ENCODE assay signal across 8 cellular contexts in the genomic region with DNA sequence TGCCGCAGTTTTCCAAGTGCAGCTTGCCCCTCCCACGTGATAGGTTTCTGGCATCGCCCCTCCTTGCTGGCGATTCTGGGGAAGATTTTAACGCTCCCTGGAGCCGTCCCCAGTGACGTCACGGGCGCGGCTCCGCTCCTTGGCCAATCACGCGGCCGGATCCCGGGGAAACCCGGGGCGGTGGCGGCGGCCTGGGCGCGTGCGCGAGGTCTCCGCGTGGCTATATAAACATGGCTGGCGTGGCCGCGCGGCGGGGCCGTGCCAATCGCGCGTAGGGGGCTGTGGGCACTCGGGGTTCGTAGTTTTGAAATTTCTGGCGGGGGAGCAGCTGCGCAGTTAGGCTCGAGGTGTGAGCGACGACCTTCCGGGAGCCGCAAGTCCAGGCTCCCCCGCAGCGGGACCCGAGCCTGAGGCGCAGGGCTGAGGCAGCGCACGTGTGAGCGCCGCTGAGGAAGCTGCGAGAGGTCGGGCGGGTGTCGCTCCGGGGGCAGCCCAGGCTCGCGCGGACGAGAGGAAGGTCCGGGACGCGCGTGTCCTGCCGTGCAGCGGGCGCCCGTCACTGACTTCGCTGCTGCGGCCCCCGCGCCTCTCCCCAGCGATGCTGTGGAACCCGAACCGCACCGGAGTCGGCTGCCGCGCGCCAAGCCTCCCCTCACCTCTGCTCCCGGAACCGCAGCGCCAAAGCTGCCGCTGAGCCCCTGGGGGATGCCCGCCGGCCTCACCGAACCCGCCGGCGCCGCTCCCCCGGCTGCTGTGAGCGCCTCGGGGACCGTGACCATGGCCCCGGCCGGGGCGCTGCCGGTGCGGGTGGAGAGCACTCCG. TPM values are rescaled to one million over a fixed set of nuclear protein-coding genes. Genes with fewer than 3 reads are reported as not detected.
DNase-seq lines count a peak whose midpoint lies in the region; ATAC-seq and TF ChIP-seq lines count a peak whose summit lies in the region.

Gene TAF4B, plus strand, starts transcription at position 217 of the 822 bp plus-strand sequence. Its CDS starts 489 bp downstream, at position 706.

- H3K4me2 ChIP-seq in IMR-90 (ENCODE audit: low read depth, low read length) (peak within 1 kb of the TSS; percentile 81), PC-9 (peak within 1 kb of the TSS; percentile 84)

- H3K79me1 ChIP-seq in IMR-90 (ENCODE audit: low read depth in 1 of 2, low read length in 2 of 2) = no peaks in the 10 kb centered on the region

- no peak for TF ChIP-seq CTCF in IMR-90 (conservative IDR thresholded peaks at IDR 0.05; ENCODE audit: low read depth, low read length)
- TF ChIP-seq CTCF in PC-9 (conservative IDR thresholded peaks at IDR 0.05) = no peak

- H4K5ac ChIP-seq in IMR-90 (ENCODE audit: low read depth, low read length) = no peak within 1 kb of the TSS

- no peak within 1 kb of the TSS for H4K8ac ChIP-seq in IMR-90 (ENCODE audit: low read depth in 2 of 2, low read length in 2 of 2)

- BruUV-seq in IMR-90 (replicated peaks; lab: Mats Ljungman, UMichigan) (no TSS peak), PC-9 (replicated peaks; lab: Mats Ljungman, UMichigan) (no TSS peak)

- H3K23ac ChIP-seq in IMR-90 (ENCODE audit: low read depth, low read length) = no peak within 1 kb of the TSS; the same call in 1 of the 2 replicates

- no peak within 1 kb of the TSS for H3K56ac ChIP-seq in IMR-90 (ENCODE audit: extremely low read depth, insufficient read depth, low read length)

- peak within 1 kb of the TSS; percentile 69 for H3K4me3 ChIP-seq in IMR-90 (ENCODE audit: insufficient read depth, low read depth, low read length)
- peak within 1 kb of the TSS; percentile 83 for H3K4me3 ChIP-seq in PC-9
- H3K4me3 ChIP-seq in esophagus (ENCODE audit: low read depth in 1 of 2, low read length in 2 of 2) = peak within 1 kb of the TSS; percentile 80 to 97
- H3K4me3 ChIP-seq in mucosa of stomach (ENCODE audit: low read length) = peak within 1 kb of the TSS; percentile 22

- H3K36me3 ChIP-seq in IMR-90 (ENCODE audit: control insufficient read depth, insufficient read depth, low read length) (no peaks in the 10 kb centered on the region), PC-9 (ENCODE audit: low read depth) (no peaks in the 10 kb centered on the region), esophagus (ENCODE audit: control insufficient read depth in 2 of 2, insufficient read depth in 2 of 2, low read length in 1 of 2) (no peaks in the 10 kb centered on the region), mucosa of stomach (ENCODE audit: control insufficient read depth, insufficient read depth, low read length) (no peaks in the 10 kb centered on the region)

- DNase-seq in DMS153 treated with DMSO at 0.1 percent for 48 hours (lab: John Stamatoyannopoulos, UW; ENCODE audit: unreplicated experiment) (peak; percentile 69), IMR-90 (peak; percentile 83), PC-9 (peak; percentile 73 to 83)
- peak; percentile 97 for DNase-seq in activated T-cell treated with anti-CD3 and anti-CD28 coated beads, Interleukin-2, amount 50 U/mL, for 1 hour
- DNase-seq in stimulated activated CD8-positive, alpha-beta memory T cell treated with anti-CD3 and anti-CD28 coated beads, Interleukin-4, amount 100 ng/mL, for 48 hours = peak; percentile 95

- H3K27me3 ChIP-seq in IMR-90 (ENCODE audit: control insufficient read depth, insufficient read depth, low read length) = no peaks in the 10 kb centered on the region; the same call in 1 of the 2 replicates
- no peaks in the 10 kb centered on the region for H3K27me3 ChIP-seq in PC-9 (ENCODE audit: insufficient read depth, low read depth)
- H3K27me3 ChIP-seq in esophagus (ENCODE audit: control insufficient read depth in 1 of 2, insufficient read depth in 2 of 2, low read length in 2 of 2) = no peaks in the 10 kb centered on the region
- H3K27me3 ChIP-seq in mucosa of stomach (ENCODE audit: control insufficient read depth, insufficient read depth, low read length) = no peaks in the 10 kb centered on the region

- intact Hi-C loops in IMR-90 (cut with micrococcal nuclease) = no loop called here
- intact Hi-C loops in PC-9 (cut with micrococcal nuclease; ENCODE audit: unreplicated experiment) = no loop called here

- 0 out of 2 replicates have a peak within 1 kb of the TSS, but pooled peaks have one; percentile 25 for H3K14ac ChIP-seq in IMR-90 (replicated peaks; ENCODE audit: low read depth, low read length)

- no peak within 1 kb of the TSS for H4K91ac ChIP-seq in IMR-90 (ENCODE audit: insufficient read depth, low read depth, low read length)

- no peak within 1 kb of the TSS for H2BK120ac ChIP-seq in IMR-90 (ENCODE audit: low read depth, low read length)

- no peak within 1 kb of the TSS for H2AK5ac ChIP-seq in IMR-90 (ENCODE audit: low read depth, low read length)

- TF ChIP-seq POLR2A in IMR-90 (IDR thresholded peaks at IDR 0.05; ENCODE audit: low read depth, low read length) = no peak; the same call in 1 of the 2 replicates

- H3F3A ChIP-seq in PC-9 (ENCODE audit: insufficient read depth, low read depth) = no peaks in the 10 kb centered on the region

- no peak for TF ChIP-seq RAD21 in IMR-90 (IDR thresholded peaks at IDR 0.05; ENCODE audit: low read length)

- H2AK9ac ChIP-seq in IMR-90 (replicated peaks; ENCODE audit: low read depth, low read length, poor library complexity) = peak within 1 kb of the TSS; percentile 75

- POLR2A ChIA-PET in IMR-90 (lab: Charles Lee; ENCODE audit: unreplicated experiment) = interaction anchor here (0.6 kb wide), 1 partner anchor 49 kb away, joined by 3 read pairs; no protein-coding TSS in a partner anchor
- POLR2A ChIA-PET in PC-9 (lab: Charles Lee; ENCODE audit: unreplicated experiment) = no interaction called here

- H2AFZ ChIP-seq in IMR-90 (replicated peaks; ENCODE audit: low read length, poor library complexity) (peak within 1 kb of the TSS; percentile 89), PC-9 (peak within 1 kb of the TSS; percentile 81)

- WGBS in IMR-90 (ENCODE audit: extremely low coverage in 2 of 2, insufficient read length in 1 of 2), 2 experiments = 1% methylated on average over 34 of the region's 101 CpGs; no CpG with 5 or more reads in 1 of the 2 experiments
- WGBS in esophagus, 2 donors = 0% methylated on average over 95 to 101 of the region's 101 CpGs

- in situ Hi-C loops in IMR-90 (cut with MboI; ENCODE audit: low sequenced_read_pairs) = no loop called here

- H2BK20ac ChIP-seq in IMR-90 (ENCODE audit: low read depth, low read length) = no peak within 1 kb of the TSS

- no peaks in the 10 kb centered on the region for H3K9me1 ChIP-seq in IMR-90 (ENCODE audit: insufficient read depth, low read length)

- H3K9ac ChIP-seq in IMR-90 (ENCODE audit: low read depth, low read length) (peak within 1 kb of the TSS; percentile 44; the same call in 1 of the 2 replicates), mucosa of stomach (ENCODE audit: low read length) (peak within 1 kb of the TSS; percentile 60)

- H3K9me3 ChIP-seq in IMR-90 (ENCODE audit: control insufficient read depth, insufficient read depth, low read length) = no peaks in the 10 kb centered on the region
- H3K9me3 ChIP-seq in PC-9 (ENCODE audit: insufficient read depth, low read depth) = no peaks in the 10 kb centered on the region
- H3K9me3 ChIP-seq in esophagus (ENCODE audit: control insufficient read depth in 2 of 2, insufficient read depth in 1 of 2, low read depth in 1 of 2, low read length in 1 of 2) = no peaks in the 10 kb centered on the region
- H3K9me3 ChIP-seq in mucosa of stomach (ENCODE audit: control insufficient read depth, low read length) = no peaks in the 10 kb centered on the region

- CTCF ChIA-PET in IMR-90 (lab: Yijun Ruan, JAX) = no interaction called here
- CTCF ChIA-PET in PC-9 (lab: Charles Lee) = no interaction called here

- no peak within 1 kb of the TSS for H3K4ac ChIP-seq in IMR-90 (ENCODE audit: low read depth, low read length)

- H3K27ac ChIP-seq in IMR-90 (ENCODE audit: insufficient read depth, low read length) (no peak within 1 kb of the TSS), PC-9 (no peak within 1 kb of the TSS), esophagus (ENCODE audit: low read depth in 2 of 2, low read length in 1 of 2) (peak within 1 kb of the TSS; percentile 64 to 77)

- H4K20me1 ChIP-seq in IMR-90 (ENCODE audit: insufficient read depth, low read length) (no peaks in the 10 kb centered on the region), PC-9 (ENCODE audit: insufficient read depth) (no peaks in the 10 kb centered on the region)

- no peak within 1 kb of the TSS for H2BK5ac ChIP-seq in IMR-90 (ENCODE audit: low read depth, low read length, poor library complexity, severe bottlenecking)

- dilution Hi-C loops in IMR-90 (cut with HindIII; ENCODE audit: low sequenced_read_pairs, unreplicated experiment) = no loop called here

- peaks cover 11% of the 10 kb centered on the region; the same call in 1 of the 2 replicates for H3K79me2 ChIP-seq in PC-9 (ENCODE audit: low read depth)

- H2BK15ac ChIP-seq in IMR-90 (ENCODE audit: low read depth, low read length) = no peak within 1 kb of the TSS

- no peaks in the 10 kb centered on the region for H3K4me1 ChIP-seq in IMR-90 (ENCODE audit: control insufficient read depth, insufficient read depth, low read length)
- peaks cover 16% of the 10 kb centered on the region for H3K4me1 ChIP-seq in PC-9 (replicated peaks; ENCODE audit: insufficient read depth)
- H3K4me1 ChIP-seq in esophagus (ENCODE audit: control insufficient read depth in 2 of 2, insufficient read depth in 2 of 2, low read length in 1 of 2) = no peaks in the 10 kb centered on the region
- peaks cover 4% of the 10 kb centered on the region for H3K4me1 ChIP-seq in mucosa of stomach (ENCODE audit: control insufficient read depth, insufficient read depth, low read length)

- no peak within 1 kb of the TSS for H3K18ac ChIP-seq in IMR-90 (ENCODE audit: low read depth, low read length)

- no peaks in the 10 kb centered on the region for H3K9me2 ChIP-seq in PC-9 (ENCODE audit: insufficient read depth)

- ATAC-seq in GM21529 (IDR thresholded peaks at IDR 0.05; ENCODE audit: unreplicated experiment) (peak; percentile 82), IMR-90 (ENCODE audit: low read depth) (peak; percentile 98)

TF ChIP-seq in IMR-90, 13 proteins besides CTCF, POLR2A, EP300 and RAD21 (continues in another document):
- peak; percentile 84 for TF ChIP-seq USF2 (IDR thresholded peaks at IDR 0.05; ENCODE audit: low read depth, low read length)
- no peak for TF ChIP-seq CHD1 (IDR thresholded peaks at IDR 0.05; ENCODE audit: low read depth, low read length)
- TF ChIP-seq SMC3 (IDR thresholded peaks at IDR 0.05; ENCODE audit: low read depth, low read length) = no peak

RNA-seq across cellular contexts. Expression of gene TAF4B, which starts in this region (rescaled TPM):
- total RNA-seq in IMR-90 (2012; rRNA removed) (0.83 and 1.1 TPM in 2 replicates), PC-9 (2021) (2.3 and 2.8 TPM in 2 replicates)
- polyA plus RNA-seq in IMR-90 (2012; rRNA removed) (0.38 and 0.42 TPM in 2 replicates), esophagus (1 to 10 TPM; 1.8 to 2.0 TPM)
- polyA plus RNA-seq in IMR-90 (2012; cell fraction: cytosol; rRNA removed) = 0.19 and 0.24 TPM in 2 replicates
- polyA plus RNA-seq in IMR-90 (2012; cell fraction: nucleus; rRNA removed; ENCODE audit: low replicate concordance) = 0.26 and 0.52 TPM in 2 replicates

Comparison
In these comparisons a context has a peak if more than half of its experiments do, and no peak if none do; other contexts are left out.
1. H3K27ac ChIP-seq: peak in esophagus (2 of 2); none in IMR-90 (single experiment) and PC-9 (single experiment).
2. H3K4me3 ChIP-seq: peak in every context shown above with its lines; median percentile 88 in esophagus; 83 in PC-9; 69 in IMR-90; 22 in mucosa of stomach.
3. Peak in every context shown above with its lines, with median percentiles within 50 percentile points of each other: DNase-seq.